Comparison of ENCODE assay signal across 21 cellular contexts in the genomic region with DNA sequence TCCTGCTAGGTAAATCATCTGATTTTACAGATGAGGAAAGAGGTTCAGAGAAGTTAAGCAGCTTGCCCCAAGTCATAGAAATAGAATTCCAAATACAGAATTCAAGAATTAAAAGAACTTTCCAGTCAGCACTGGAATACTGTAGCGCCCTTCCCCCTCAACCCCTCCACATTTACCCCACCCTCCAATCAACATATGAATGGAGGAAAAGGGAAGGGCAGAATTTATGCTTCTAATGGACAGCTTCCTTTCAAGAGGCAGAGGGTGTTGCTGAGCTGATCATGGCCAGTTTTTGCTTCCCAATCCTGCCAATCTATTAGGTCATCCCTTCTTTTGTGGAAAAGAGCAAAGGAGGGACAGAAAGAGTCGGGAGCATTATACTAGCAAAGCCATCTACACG. TPM values are rescaled to one million over a fixed set of nuclear protein-coding genes. Genes with fewer than 3 reads are reported as not detected.
A peak's percentile ranks its signal among the peaks of the same experiment; 100 is the strongest.
DNase-seq lines count a peak whose midpoint lies in the region; ATAC-seq and TF ChIP-seq lines count a peak whose summit lies in the region.
"Had no signal": no experiment of that assay in that cellular context is flagged by ENCODE, and none has a peak within 500 bp of the region (broad histone marks: within the 10 kb centered on the region; RNA-seq: fewer than 3 reads in every experiment).

No MANE protein-coding gene starts in this region.

- H3K4me1 ChIP-seq in HUES48 (ENCODE audit: control insufficient read depth, insufficient read depth, low read length): peaks cover 17% of the 10 kb centered on the region

- peak overlapping the region; percentile 39 for H3K4me3 ChIP-seq in HUES48 (ENCODE audit: low read depth, low read length)

- no peak overlapping the region for H3K9ac ChIP-seq in HUES48 (ENCODE audit: low read depth, low read length)
- H3K9ac ChIP-seq: SK-N-SH had no signal

- H3K36me3 ChIP-seq in HUES48 (ENCODE audit: control insufficient read depth, insufficient read depth, low read length): no peaks in the 10 kb centered on the region

- POLR2A ChIA-PET in WTC11 (lab: Charles Lee): interaction anchor here (1.0 kb wide), 1 partner anchor 61 kb away, joined by 4 read pairs; the partner anchor contains the start of gene HMGCR
- POLR2A ChIA-PET in CD4-positive, alpha-beta T cell (lab: Charles Lee): no interaction called here

- CTCF ChIA-PET in WTC11 (lab: Charles Lee): interaction anchor here (0.8 to 1.0 kb wide), 2 partner anchors 39 to 61 kb away, joined by 3 to 4 read pairs; partner anchors contain the start of genes ANKRD31 and HMGCR
- CTCF ChIA-PET in CD4-positive, alpha-beta T cell (lab: Charles Lee): no interaction called here

- H3K27ac ChIP-seq in HUES48 (ENCODE audit: low read depth, low read length): peak overlapping the region; percentile 40
- no peak overlapping the region for H3K27ac ChIP-seq in CD4-positive, alpha-beta T cell (ENCODE audit: low read depth, low read length)

- peaks cover 34% of the 10 kb centered on the region for H3K4me1 Mint-ChIP-seq in WTC11
- peaks cover 4% of the 10 kb centered on the region for H3K4me1 Mint-ChIP-seq in CD4-positive, alpha-beta T cell (ENCODE audit: low read depth)
- H3K4me1 Mint-ChIP-seq: B cell had no signal

- peak overlapping the region; percentile 41; the same call in 1 of the 2 replicates for H3K4me3 Mint-ChIP-seq in WTC11
- no peak overlapping the region for H3K4me3 Mint-ChIP-seq in CD4-positive, alpha-beta T cell
- H3K4me3 Mint-ChIP-seq: B cell had no signal

- in situ Hi-C loops in KBM-7 (cut with MboI; ENCODE audit: low pct_unique_long_range_greater_than_20kb, low sequenced_read_pairs): no loop called here

- H3K27ac Mint-ChIP-seq in WTC11: peak overlapping the region; percentile 92
- no peak overlapping the region for H3K27ac Mint-ChIP-seq in CD4-positive, alpha-beta T cell
- H3K27ac Mint-ChIP-seq: B cell had no signal

- peaks cover 24% of the 10 kb centered on the region for H3K9me3 Mint-ChIP-seq in WTC11
- H3K9me3 Mint-ChIP-seq in CD4-positive, alpha-beta T cell: no peaks in the 10 kb centered on the region

- TF ChIP-seq CTCF in GM20000 (IDR thresholded peaks at IDR 0.05; ENCODE audit: extremely low read depth, missing control alignments) (no peak), WTC11 (IDR thresholded peaks at IDR 0.05) (no peak)
- TF ChIP-seq CTCF in CD4-positive, alpha-beta T cell (IDR thresholded peaks at IDR 0.05): no peak

- H3K27me3 ChIP-seq in HUES48 (ENCODE audit: control insufficient read depth, insufficient read depth, low read length): no peaks in the 10 kb centered on the region
- no peaks in the 10 kb centered on the region for H3K27me3 ChIP-seq in CD4-positive, alpha-beta T cell (ENCODE audit: control insufficient read depth, insufficient read depth, low read length)

- peak; percentile 1 for DNase-seq in GM20000 (ENCODE audit: low spot score)
- no peak for DNase-seq in WTC11 (ENCODE audit: low spot score)
- peak; percentile 51 for DNase-seq in iPS-NIHi7 (ENCODE audit: extremely low spot score)
- no peak for DNase-seq in CD4-positive, alpha-beta T cell
- DNase-seq in T-helper 9 cell: no peak
- no peak for DNase-seq in KBM-7
- DNase-seq: COR-L47; DMS 273 treated with DMSO at 0.1 percent for 48 hours; DMS79 treated with DMSO at 0.1 percent for 48 hours; MM.1S; NCI-H1048; NCI-H1417 treated with DMSO at 0.1 percent for 48 hours; NCI-H1930; NCI-H774; NK-92 treated with Interleukin-12 subunit alpha and Interleukin-12 subunit beta, amount 100 ng/mL, for 24 hours; SIG-M5; SK-N-SH had no signal

- intact Hi-C loops in CD4-positive, alpha-beta T cell (cut with DNase I, micrococcal nuclease): no loop called here

- H3K36me3 Mint-ChIP-seq in WTC11: peaks cover 25% of the 10 kb centered on the region
- H3K36me3 Mint-ChIP-seq in CD4-positive, alpha-beta T cell (ENCODE audit: low read depth): no peaks in the 10 kb centered on the region

- H3K9me3 ChIP-seq in HUES48 (ENCODE audit: control insufficient read depth, insufficient read depth, low read length): peaks cover 4% of the 10 kb centered on the region; the same call in 1 of the 2 replicates
- H3K9me3 ChIP-seq in CD4-positive, alpha-beta T cell (ENCODE audit: control insufficient read depth, low read length): no peaks in the 10 kb centered on the region
- H3K9me3 ChIP-seq: SK-N-SH had no signal

- ATAC-seq in WTC11 (peak; percentile 84), HG02938 (IDR thresholded peaks at IDR 0.05; ENCODE audit: unreplicated experiment) (no peak)
- no peak for ATAC-seq in CD4-positive, alpha-beta T cell (ENCODE audit: poor library complexity)

- peaks cover 9% of the 10 kb centered on the region for H3K27me3 Mint-ChIP-seq in WTC11 (ENCODE audit: low read depth)
- no peaks in the 10 kb centered on the region for H3K27me3 Mint-ChIP-seq in CD4-positive, alpha-beta T cell

TF ChIP-seq in WTC11, 78 proteins besides CTCF, POLR2A, EP300 and RAD21:
- TF ChIP-seq ZNF232 (CRISPR knock-in tag; IDR thresholded peaks at IDR 0.05): no peak
- TF ChIP-seq, protein P1, sequence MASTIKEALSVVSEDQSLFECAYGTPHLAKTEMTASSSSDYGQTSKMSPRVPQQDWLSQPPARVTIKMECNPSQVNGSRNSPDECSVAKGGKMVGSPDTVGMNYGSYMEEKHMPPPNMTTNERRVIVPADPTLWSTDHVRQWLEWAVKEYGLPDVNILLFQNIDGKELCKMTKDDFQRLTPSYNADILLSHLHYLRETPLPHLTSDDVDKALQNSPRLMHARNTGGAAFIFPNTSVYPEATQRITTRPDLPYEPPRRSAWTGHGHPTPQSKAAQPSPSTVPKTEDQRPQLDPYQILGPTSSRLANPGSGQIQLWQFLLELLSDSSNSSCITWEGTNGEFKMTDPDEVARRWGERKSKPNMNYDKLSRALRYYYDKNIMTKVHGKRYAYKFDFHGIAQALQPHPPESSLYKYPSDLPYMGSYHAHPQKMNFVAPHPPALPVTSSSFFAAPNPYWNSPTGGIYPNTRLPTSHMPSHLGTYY (CRISPR knock-in tag; IDR thresholded peaks at IDR 0.05): no peak

RNA-seq across cellular contexts. Expression of gene ANKRD31, which starts 39.1 kb away (rescaled TPM):
- total RNA-seq in WTC11 (2021): 0.09 to 0.18 TPM (median 0.09 TPM) in 3 replicates
- under 1 TPM; 0.55 to 0.56 TPM for total RNA-seq in CD4-positive, alpha-beta T cell
- total RNA-seq: LHCN-M2 had no signal

Comparison
In these comparisons a context has a peak if more than half of its experiments do, and no peak if none do; other contexts are left out.
1. DNase-seq: peak in GM20000 (single experiment) and iPS-NIHi7 (single experiment); none in WTC11 (single experiment), CD4-positive, alpha-beta T cell (0 of 10), T-helper 9 cell (single experiment) and KBM-7 (single experiment).